Comparison of ENCODE assay signal across 33 cellular contexts in the genomic region with DNA sequence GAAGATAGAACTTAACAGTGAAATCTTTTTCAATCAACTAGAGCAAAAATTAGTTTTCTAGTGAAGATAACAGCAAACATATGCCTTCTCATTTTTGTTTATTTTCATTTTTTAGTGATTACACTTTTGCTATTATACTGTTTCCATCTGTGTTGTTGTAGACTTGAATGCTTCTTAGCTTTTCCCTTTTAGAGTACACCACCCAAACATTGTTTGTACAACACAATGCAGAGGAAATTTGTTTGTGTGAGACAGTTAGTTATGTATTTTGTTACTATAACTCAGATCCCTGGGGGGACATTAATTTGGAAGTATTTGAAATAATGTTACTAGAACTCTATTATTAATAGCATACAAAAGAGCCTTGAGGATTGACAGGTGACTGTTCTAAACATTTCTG.
"Had no signal": no experiment of that assay in that cellular context is flagged by ENCODE, and none has a peak within 500 bp of the region (broad histone marks: within the 10 kb centered on the region; RNA-seq: fewer than 3 reads in every experiment).

No MANE protein-coding gene starts in this region.

- H3K4me3 ChIP-seq: ascending aorta, PC-9 had no signal

- H3K9me3 ChIP-seq: ascending aorta had no signal

- H3K4me1 Mint-ChIP-seq: activated B cell treated with CpG ODN at 0.5 μM for 24 hours had no signal

- ATAC-seq: activated T-cell treated with anti-CD3 and anti-CD28 coated beads, Interleukin-2, amount 50 U/mL, for 4 hours; Right ventricle myocardium inferior; SK-N-SH treated with all-trans-retinoic acid at 6 μM for 48 hours; T-cell had no signal

- FAIRE-seq: RCC 7860 had no signal

- H3K9me3 Mint-ChIP-seq: activated B cell treated with CpG ODN at 0.5 μM for 24 hours; activated CD4-positive, alpha-beta memory T cell treated with anti-CD3 and anti-CD28 coated beads for 36 hours; activated naive CD8-positive, alpha-beta T cell treated with anti-CD3 and anti-CD28 coated beads for 36 hours; activated T-cell treated with anti-CD3 and anti-CD28 coated beads, Interleukin-2, amount 50 U/mL, for 4 hours; activated T-helper 1 cell treated with anti-CD3 and anti-CD28 coated beads, Interleukin-12 subunit alpha, Interleukin-12 subunit beta, Interleukin-2, Interleukin-4 antibody, amounts not matched to agents 30 ng/mL and 10 ng/mL and 1 ng/mL, durations not matched to agents 14 hours and 24 hours and 36 hours; T-cell had no signal

- DNase-seq: activated B cell treated with CpG ODN at 0.5 μM for 24 hours; activated CD4-positive, alpha-beta memory T cell treated with anti-CD3 and anti-CD28 coated beads for 36 hours; activated CD4-positive, alpha-beta T cell treated with anti-CD3 and anti-CD28 coated beads for 4 hours; activated CD4-positive, alpha-beta T cell treated with anti-CD3 and anti-CD28 coated beads, Interleukin-2, amount 50 U/mL, for 1 hour; activated CD4-positive, CD25-positive, alpha-beta regulatory T cell treated with anti-CD3 and anti-CD28 coated beads, Interleukin-2, amount 50 U/mL, for 72 hours; activated CD8-positive, alpha-beta memory T cell treated with anti-CD3 and anti-CD28 coated beads, Interleukin-2, amount 50 U/mL, for 4 hours; activated effector memory CD4-positive, alpha-beta T cell treated with Interleukin-2 at 50 U/mL for 16 hours; activated naive CD4-positive, alpha-beta T cell; activated naive CD4-positive, alpha-beta T cell treated with anti-CD3 and anti-CD28 coated beads, Interleukin-2, amount 50 U/mL, for 16 hours; activated naive CD8-positive, alpha-beta T cell treated with anti-CD3 and anti-CD28 coated beads for 36 hours; activated T-cell treated with anti-CD3 and anti-CD28 coated beads for 4 hours; activated T-cell treated with anti-CD3 and anti-CD28 coated beads, Interleukin-2, amount 50 U/mL, for 4 hours; amygdala; MM.1S; MV-4-11; NCI-H1092; NCI-H1436 treated with DMSO at 0.1 percent for 48 hours; NCI-H1694 treated with DMSO at 0.1 percent for 48 hours; NCI-H2029; NCI-H345; NCI-H524 treated with DMSO at 0.1 percent for 48 hours; PC-9; SIG-M5; T-cell; T-helper 2 cell; T-helper 9 cell had no signal

- H3K4me3 Mint-ChIP-seq: activated B cell treated with CpG ODN at 0.5 μM for 24 hours; activated CD4-positive, alpha-beta memory T cell treated with anti-CD3 and anti-CD28 coated beads for 36 hours; activated naive CD8-positive, alpha-beta T cell treated with anti-CD3 and anti-CD28 coated beads for 36 hours; activated T-cell treated with anti-CD3 and anti-CD28 coated beads, Interleukin-2, amount 50 U/mL, for 4 hours; activated T-helper 1 cell treated with anti-CD3 and anti-CD28 coated beads, Interleukin-12 subunit alpha, Interleukin-12 subunit beta, Interleukin-2, Interleukin-4 antibody, amounts not matched to agents 30 ng/mL and 10 ng/mL and 1 ng/mL, durations not matched to agents 14 hours and 24 hours and 36 hours; T-cell had no signal

- H3K27ac ChIP-seq: ascending aorta, KMS-11, PC-9, RWPE1 had no signal

- H3K27me3 ChIP-seq: ascending aorta had no signal

- H3K4me1 ChIP-seq: ascending aorta had no signal

- H3K27ac Mint-ChIP-seq: activated B cell treated with CpG ODN at 0.5 μM for 24 hours; activated CD4-positive, alpha-beta memory T cell treated with anti-CD3 and anti-CD28 coated beads for 36 hours; activated naive CD8-positive, alpha-beta T cell treated with anti-CD3 and anti-CD28 coated beads for 36 hours; activated T-helper 1 cell treated with anti-CD3 and anti-CD28 coated beads, Interleukin-12 subunit alpha, Interleukin-12 subunit beta, Interleukin-2, Interleukin-4 antibody, amounts not matched to agents 30 ng/mL and 10 ng/mL and 1 ng/mL, durations not matched to agents 14 hours and 24 hours and 36 hours; T-cell had no signal

- H3K27me3 Mint-ChIP-seq: activated B cell treated with CpG ODN at 0.5 μM for 24 hours; activated CD4-positive, alpha-beta memory T cell treated with anti-CD3 and anti-CD28 coated beads for 36 hours; activated naive CD8-positive, alpha-beta T cell treated with anti-CD3 and anti-CD28 coated beads for 36 hours; T-cell had no signal

- H3K4me2 ChIP-seq: KMS-11, PC-9 had no signal
